7 cellular contexts compared by ENCODE assay signal in the genomic region with DNA sequence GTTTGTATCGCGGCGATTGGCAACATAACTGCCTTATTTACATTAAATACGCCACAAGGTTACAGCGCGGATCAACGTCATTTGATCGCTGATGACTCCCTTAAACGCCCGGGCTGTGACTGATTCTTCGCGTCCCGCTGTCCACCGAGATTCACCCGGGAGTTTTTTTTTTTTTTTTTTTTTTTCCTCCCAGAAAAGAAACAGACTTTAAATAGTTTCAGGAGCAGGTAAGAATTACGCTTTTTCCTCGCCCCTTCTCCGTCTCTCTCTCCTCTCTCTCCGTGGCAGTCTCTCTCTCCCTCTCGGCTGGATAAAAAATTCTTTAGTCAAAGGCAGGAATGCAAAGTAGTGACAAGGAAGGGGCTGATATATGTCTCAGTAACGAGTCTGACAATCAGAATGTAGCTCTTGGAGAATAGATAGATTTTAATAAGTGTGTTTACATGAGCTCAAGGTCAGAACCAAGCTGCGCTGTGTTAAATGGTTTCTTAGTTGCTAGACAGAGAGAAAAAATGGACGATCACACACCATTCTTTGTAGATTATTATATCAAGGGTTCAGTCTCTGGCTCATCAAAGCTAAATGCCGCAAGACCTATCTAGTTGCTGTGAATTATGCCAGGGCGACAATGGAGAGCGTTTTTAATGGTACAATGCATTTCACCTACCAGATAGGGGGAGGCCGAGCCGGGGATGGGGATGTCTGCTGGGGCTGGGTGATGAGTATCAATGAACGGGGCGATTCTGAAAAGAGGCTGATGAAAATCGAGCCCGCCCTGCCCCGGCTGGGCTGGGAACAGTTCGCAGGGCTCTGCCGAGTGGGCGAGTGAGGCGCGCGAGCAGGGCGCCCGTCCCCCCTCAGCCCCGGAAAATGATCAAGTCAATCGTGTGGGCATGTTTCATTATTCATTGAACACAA.
A peak's percentile ranks its signal among the peaks of the same experiment; 100 is the strongest.
DNase-seq lines count a peak whose midpoint lies in the region; ATAC-seq and TF ChIP-seq lines count a peak whose summit lies in the region.

No MANE protein-coding gene starts in this region.

- no peak; the same call in none of the 2 replicates for TF ChIP-seq RAD21 in SK-N-SH (IDR thresholded peaks at IDR 0.05; ENCODE audit: low read length)

- H2AFZ ChIP-seq in SK-N-SH (ENCODE audit: low read depth) = peak overlapping the region; percentile 73; the same call in 1 of the 2 replicates

- H4K20me1 ChIP-seq in SK-N-SH (ENCODE audit: insufficient read depth) = no peaks in the 10 kb centered on the region

- ATAC-seq in right cardiac atrium (no peak), HG02571 (IDR thresholded peaks at IDR 0.05; ENCODE audit: unreplicated experiment) (no peak), GM18868 (IDR thresholded peaks at IDR 0.05; ENCODE audit: unreplicated experiment) (no peak), GM19455 (IDR thresholded peaks at IDR 0.05; ENCODE audit: unreplicated experiment) (no peak)

- H3K4me1 ChIP-seq in SK-N-SH (ENCODE audit: control insufficient read depth in 1 of 2, insufficient read depth in 2 of 2, low read depth in 1 of 2, low read length in 1 of 2) = peaks cover 7 to 10% of the 10 kb centered on the region in 2 experiments; a peak in 3 of 4 replicates
- no peaks in the 10 kb centered on the region for H3K4me1 ChIP-seq in right cardiac atrium (ENCODE audit: control insufficient read depth, insufficient read depth, low read length)

- intact Hi-C loops in right cardiac atrium (cut with DNase I) = loop anchor here in 3 of 4 donors (5.0 to 10.0 kb wide), 3 partner anchors 182 to 427 kb away; no protein-coding TSS in a partner anchor

- H3K27me3 ChIP-seq in H7 (ENCODE audit: control insufficient read depth, insufficient read depth, low read length) (peaks cover 76% of the 10 kb centered on the region), SK-N-SH (ENCODE audit: insufficient read depth) (peaks cover 13% of the 10 kb centered on the region), right cardiac atrium (ENCODE audit: control insufficient read depth, insufficient read depth) (no peaks in the 10 kb centered on the region)

- H3K36me3 ChIP-seq in H7 (replicated peaks; ENCODE audit: control insufficient read depth, insufficient read depth, low read length) = no peaks in the 10 kb centered on the region
- no peaks in the 10 kb centered on the region for H3K36me3 ChIP-seq in SK-N-SH (replicated peaks in 1 of 2; ENCODE audit: control insufficient read depth in 1 of 2, insufficient read depth in 2 of 2, low read length in 1 of 2)

- no peak for TF ChIP-seq EP300 in SK-N-SH (IDR thresholded peaks at IDR 0.05; ENCODE audit: borderline replicate concordance in 1 of 2, low read depth in 1 of 2, low read length in 1 of 2)

- peak overlapping the region in 1 of 2 experiments; percentile 94; a peak in 2 of 4 replicates for H3K27ac ChIP-seq in SK-N-SH (ENCODE audit: low read depth in 2 of 2, low read length in 1 of 2)
- H3K27ac ChIP-seq in right cardiac atrium (ENCODE audit: low read length) = no peak overlapping the region

- POLR2A ChIA-PET in SK-N-SH (lab: Yijun Ruan, JAX) = interaction anchor here (0.6 kb wide), 1 partner anchor 147 kb away, joined by 3 read pairs; no protein-coding TSS in a partner anchor

- no peaks in the 10 kb centered on the region for H3F3A ChIP-seq in SK-N-SH (replicated peaks; ENCODE audit: insufficient read depth)

- no peaks in the 10 kb centered on the region for H3K9me2 ChIP-seq in SK-N-SH

- H3K4me2 ChIP-seq in SK-N-SH = peak overlapping the region; percentile 92

- H3K9me3 ChIP-seq in SK-N-SH (no peaks in the 10 kb centered on the region), right cardiac atrium (ENCODE audit: control insufficient read depth, low read length) (no peaks in the 10 kb centered on the region)

- peak overlapping the region; percentile 17 for H3K4me3 ChIP-seq in H7 (ENCODE audit: insufficient read depth, low read depth, low read length)
- H3K4me3 ChIP-seq in SK-N-SH (ENCODE audit: low read depth in 2 of 2, low read length in 1 of 2) = peak overlapping the region; percentile 56 to 57
- H3K4me3 ChIP-seq in right cardiac atrium (ENCODE audit: low read length) = peak overlapping the region; percentile 57

- CTCF ChIA-PET in SK-N-SH (lab: Yijun Ruan, JAX) = interaction anchor here (0.8 to 2.3 kb wide), 6 partner anchors 140 to 445 kb away, joined by 3 to 9 read pairs (median 4); no protein-coding TSS in a partner anchor

- no peaks in the 10 kb centered on the region for H3K79me2 ChIP-seq in SK-N-SH (ENCODE audit: insufficient read depth)

- no peak for TF ChIP-seq CTCF in SK-N-SH (IDR thresholded peaks at IDR 0.05)

- 4% methylated on average over 43 of the region's 43 CpGs for WGBS in SK-N-SH (ENCODE audit: low lambda C conversion rate)
- WGBS in right cardiac atrium = 5% methylated on average over 43 of the region's 43 CpGs

- peak; percentile 77 for DNase-seq in H7
- DNase-seq in SK-N-SH = peak; percentile 84
- DNase-seq in right cardiac atrium = peak in 1 of 3 donors; percentile 44
- peak; percentile 26 for DNase-seq in stimulated activated CD8-positive, alpha-beta memory T cell treated with anti-CD3 and anti-CD28 coated beads, Interleukin-4, amount 100 ng/mL, for 48 hours

- no peak overlapping the region for H3K9ac ChIP-seq in SK-N-SH

TF ChIP-seq in SK-N-SH, 30 proteins besides CTCF, POLR2A, EP300 and RAD21:
- no peak for TF ChIP-seq FOSL2 (IDR thresholded peaks at IDR 0.05; ENCODE audit: borderline replicate concordance, low read depth)
- no peak for TF ChIP-seq YY1 (IDR thresholded peaks at IDR 0.05; ENCODE audit: low read depth)
- no peak for TF ChIP-seq CHD2 (IDR thresholded peaks at IDR 0.05; ENCODE audit: low read length, partially characterized antibody)
- no peak for TF ChIP-seq EZH2phosphoT487 (IDR thresholded peaks at IDR 0.05; ENCODE audit: borderline replicate concordance, low read depth)
- TF ChIP-seq SIN3A (IDR thresholded peaks at IDR 0.05; ENCODE audit: borderline replicate concordance, low read depth, low read length) = 0 out of 2 replicates have a peak, but pooled peaks have one; percentile 22
- TF ChIP-seq, protein P1, sequence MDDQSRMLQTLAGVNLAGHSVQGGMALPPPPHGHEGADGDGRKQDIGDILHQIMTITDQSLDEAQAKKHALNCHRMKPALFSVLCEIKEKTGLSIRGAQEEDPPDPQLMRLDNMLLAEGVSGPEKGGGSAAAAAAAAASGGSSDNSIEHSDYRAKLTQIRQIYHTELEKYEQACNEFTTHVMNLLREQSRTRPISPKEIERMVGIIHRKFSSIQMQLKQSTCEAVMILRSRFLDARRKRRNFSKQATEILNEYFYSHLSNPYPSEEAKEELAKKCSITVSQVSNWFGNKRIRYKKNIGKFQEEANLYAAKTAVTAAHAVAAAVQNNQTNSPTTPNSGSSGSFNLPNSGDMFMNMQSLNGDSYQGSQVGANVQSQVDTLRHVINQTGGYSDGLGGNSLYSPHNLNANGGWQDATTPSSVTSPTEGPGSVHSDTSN (IDR thresholded peaks at IDR 0.05) = no peak
- TF ChIP-seq MXI1 (IDR thresholded peaks at IDR 0.05; ENCODE audit: low read depth, low read length) = peak; percentile 45
- TF ChIP-seq RFX5 (IDR thresholded peaks at IDR 0.05; ENCODE audit: low read length) = 0 out of 2 replicates have a peak, but pooled peaks have one; percentile 5
- peak; percentile 59 for TF ChIP-seq GATA2 (CRISPR knock-in tag; IDR thresholded peaks at IDR 0.05)
- no peak for TF ChIP-seq NRF1 (IDR thresholded peaks at IDR 0.05; ENCODE audit: low read depth, low read length)
- no peak for TF ChIP-seq RCOR1 (IDR thresholded peaks at IDR 0.05; ENCODE audit: low read length)
